17 cellular contexts compared by ENCODE assay signal in the genomic region with DNA sequence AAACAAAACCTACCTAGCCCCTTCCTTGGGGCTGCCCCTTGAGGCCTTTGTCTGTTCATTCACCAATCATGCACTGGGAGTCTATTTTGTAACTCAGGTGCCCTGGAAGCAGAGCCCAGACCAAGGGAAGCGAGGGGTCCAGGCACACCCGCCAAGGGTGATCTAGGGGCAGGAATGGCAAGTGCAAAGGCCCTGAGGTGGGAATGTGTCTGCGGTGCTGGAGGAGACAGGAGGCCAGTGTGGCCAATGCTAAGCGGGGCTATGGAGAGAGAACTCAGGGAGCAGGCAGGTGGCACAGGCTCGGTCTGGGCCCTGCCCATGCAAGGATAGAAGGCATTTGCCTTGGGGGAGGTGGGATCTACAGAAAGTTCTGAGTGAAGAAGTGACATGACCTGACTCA. TPM values are rescaled to one million over a fixed set of nuclear protein-coding genes. Genes with fewer than 3 reads are reported as not detected.
DNase-seq lines count a peak whose midpoint lies in the region; ATAC-seq and TF ChIP-seq lines count a peak whose summit lies in the region.
"Had no signal": no experiment of that assay in that cellular context is flagged by ENCODE, and none has a peak within 500 bp of the region (broad histone marks: within the 10 kb centered on the region; RNA-seq: fewer than 3 reads in every experiment).

No MANE protein-coding gene starts in this region.

- no peak overlapping the region for H3K4me3 Mint-ChIP-seq in activated CD8-positive, alpha-beta memory T cell treated with anti-CD3 and anti-CD28 coated beads, Interleukin-2, amount 10 ng/mL, durations not matched to agents 7 days and 5 days
- no peak overlapping the region for H3K4me3 Mint-ChIP-seq in T-cell
- peak overlapping the region in 1 of 2 donors; percentile 2 for H3K4me3 Mint-ChIP-seq in effector memory CD8-positive, alpha-beta T cell

- 96 to 97% methylated on average over 5 of the region's 5 CpGs for WGBS in sigmoid colon, 2 donors

- H3K36me3 ChIP-seq in sigmoid colon = no peaks in the 10 kb centered on the region
- H3K36me3 ChIP-seq: Peyer's patch, vagina had no signal

- no peak for ATAC-seq in activated CD8-positive, alpha-beta memory T cell treated with anti-CD3 and anti-CD28 coated beads, Interleukin-2, amount 10 ng/mL, durations not matched to agents 7 days and 5 days
- no peak for ATAC-seq in T-cell (replicated peaks in 1 of 4)
- no peak for ATAC-seq in effector memory CD8-positive, alpha-beta T cell (replicated peaks)
- no peak for ATAC-seq in GM18511 (IDR thresholded peaks at IDR 0.05; ENCODE audit: unreplicated experiment)

- no peak for TF ChIP-seq CTCF in sigmoid colon (IDR thresholded peaks at IDR 0.05)

- H3K9me3 Mint-ChIP-seq in activated CD8-positive, alpha-beta memory T cell treated with anti-CD3 and anti-CD28 coated beads, Interleukin-2, amount 10 ng/mL, durations not matched to agents 7 days and 5 days (ENCODE audit: low read depth) = no peaks in the 10 kb centered on the region
- no peaks in the 10 kb centered on the region for H3K9me3 Mint-ChIP-seq in T-cell
- no peaks in the 10 kb centered on the region for H3K9me3 Mint-ChIP-seq in effector memory CD8-positive, alpha-beta T cell

- CTCF ChIA-PET in activated CD8-positive, alpha-beta memory T cell treated with anti-CD3 and anti-CD28 coated beads, Interleukin-2, amount 10 ng/mL, durations not matched to agents 7 days and 5 days (lab: Charles Lee) = no interaction called here
- CTCF ChIA-PET in T-cell (lab: Charles Lee) = no interaction called here

- intact Hi-C loops in sigmoid colon (cut with DNase I) = no loop called here

- DNase-seq in activated CD8-positive, alpha-beta memory T cell treated with anti-CD3 and anti-CD28 coated beads, Interleukin-2, amount 50 U/mL, for 48 hours = peak; percentile 55
- no peak for DNase-seq in activated CD8-positive, alpha-beta memory T cell treated with anti-CD3 and anti-CD28 coated beads, Interleukin-2, amount 10 ng/mL, durations not matched to agents 7 days and 5 days
- no peak for DNase-seq in T-cell
- DNase-seq in effector memory CD8-positive, alpha-beta T cell = no peak
- DNase-seq in sigmoid colon = peak; percentile 35
- no peak for DNase-seq in SKM-1 treated with dmso at 0.1 percent for 144 hours (lab: John Stamatoyannopoulos, UW; ENCODE audit: unreplicated experiment)
- no peak for DNase-seq in NCI-H2171 (lab: John Stamatoyannopoulos, UW)
- DNase-seq: ACHN; amniotic stem cell; Calu3; foreskin melanocyte; GF-D8; NCI-H1105 treated with DMSO at 0.1 percent for 48 hours; stimulated activated CD4-positive, alpha-beta T cell treated with anti-CD3 and anti-CD28 coated beads, Interleukin-15, amount 100 ng/mL, for 24 hours had no signal

- no peak for TF ChIP-seq EP300 in sigmoid colon (IDR thresholded peaks at IDR 0.05)

- no peak overlapping the region for H3K4me3 ChIP-seq in sigmoid colon
- H3K4me3 ChIP-seq: Peyer's patch, vagina had no signal

- POLR2A ChIA-PET in T-cell (lab: Charles Lee) = no interaction called here

- H3K4me1 ChIP-seq in sigmoid colon = peaks cover 0 to 27% (median 21%) of the 10 kb centered on the region in 4 donors

- no peak for TF ChIP-seq POLR2A in sigmoid colon (IDR thresholded peaks at IDR 0.05)

- H3K27me3 ChIP-seq in sigmoid colon = no peaks in the 10 kb centered on the region
- H3K27me3 ChIP-seq: Peyer's patch, vagina had no signal

- no peaks in the 10 kb centered on the region for H3K9me3 ChIP-seq in sigmoid colon
- H3K9me3 ChIP-seq: Peyer's patch, vagina had no signal

- peaks cover 2% of the 10 kb centered on the region for H3K36me3 Mint-ChIP-seq in activated CD8-positive, alpha-beta memory T cell treated with anti-CD3 and anti-CD28 coated beads, Interleukin-2, amount 10 ng/mL, durations not matched to agents 7 days and 5 days
- H3K36me3 Mint-ChIP-seq in T-cell = no peaks in the 10 kb centered on the region
- no peaks in the 10 kb centered on the region for H3K36me3 Mint-ChIP-seq in effector memory CD8-positive, alpha-beta T cell (ENCODE audit: insufficient read depth)

- no peaks in the 10 kb centered on the region for H3K27me3 Mint-ChIP-seq in activated CD8-positive, alpha-beta memory T cell treated with anti-CD3 and anti-CD28 coated beads, Interleukin-2, amount 10 ng/mL, durations not matched to agents 7 days and 5 days
- no peaks in the 10 kb centered on the region for H3K27me3 Mint-ChIP-seq in T-cell
- H3K27me3 Mint-ChIP-seq in effector memory CD8-positive, alpha-beta T cell = no peaks in the 10 kb centered on the region

- no peak overlapping the region for H3K27ac Mint-ChIP-seq in activated CD8-positive, alpha-beta memory T cell treated with anti-CD3 and anti-CD28 coated beads, Interleukin-2, amount 10 ng/mL, durations not matched to agents 7 days and 5 days
- H3K27ac Mint-ChIP-seq in T-cell = peak overlapping the region; percentile 45 to 93
- H3K27ac Mint-ChIP-seq in effector memory CD8-positive, alpha-beta T cell = peak overlapping the region; percentile 71 to 96

- peaks cover 30% of the 10 kb centered on the region for H3K4me1 Mint-ChIP-seq in activated CD8-positive, alpha-beta memory T cell treated with anti-CD3 and anti-CD28 coated beads, Interleukin-2, amount 10 ng/mL, durations not matched to agents 7 days and 5 days
- peaks cover 39 to 67% (median 55%) of the 10 kb centered on the region in 3 donors for H3K4me1 Mint-ChIP-seq in T-cell
- H3K4me1 Mint-ChIP-seq in effector memory CD8-positive, alpha-beta T cell (ENCODE audit: low read depth in 2 of 2) = peaks cover 30 to 43% of the 10 kb centered on the region in 2 donors

- H3K27ac ChIP-seq in sigmoid colon = no peak overlapping the region

RNA-seq across cellular contexts. Expression of a gene that starts 3.5 kb away (rescaled TPM):
- total RNA-seq in activated CD8-positive, alpha-beta memory T cell treated with anti-CD3 and anti-CD28 coated beads, Interleukin-2, amount 10 ng/mL, durations not matched to agents 7 days and 5 days = 100 to 1,000 TPM in 1 of 2 experiments, 10 to 100 TPM in 1; 88.0 to 105 TPM
- total RNA-seq in T-cell (10 to 100 TPM; 44.0 to 68.2 (median 49.7) TPM), sigmoid colon (10 to 100 TPM; 18.4 to 49.3 (median 24.2) TPM)
- 10 to 100 TPM; 18.6 to 82.4 (median 35.6) TPM for polyA plus RNA-seq in sigmoid colon

RNA-seq across cellular contexts. Expression of a gene that starts 33.2 kb away (rescaled TPM):
- 10 to 100 TPM; 51.3 to 53.5 TPM for total RNA-seq in activated CD8-positive, alpha-beta memory T cell treated with anti-CD3 and anti-CD28 coated beads, Interleukin-2, amount 10 ng/mL, durations not matched to agents 7 days and 5 days
- total RNA-seq in T-cell (10 to 100 TPM; 39.5 to 65.3 (median 59.1) TPM), sigmoid colon (10 to 100 TPM; 56.3 to 68.8 (median 66.9) TPM)
- polyA plus RNA-seq in sigmoid colon = 10 to 100 TPM; 51.7 to 65.0 (median 51.8) TPM

RNA-seq across cellular contexts. Expression of a gene that starts 54.3 kb away (rescaled TPM):
- total RNA-seq in activated CD8-positive, alpha-beta memory T cell treated with anti-CD3 and anti-CD28 coated beads, Interleukin-2, amount 10 ng/mL, durations not matched to agents 7 days and 5 days = 100 to 1,000 TPM; 251 to 260 TPM
- total RNA-seq in T-cell (100 to 1,000 TPM; 241 to 274 (median 256) TPM), sigmoid colon (100 to 1,000 TPM; 166 to 378 (median 183) TPM)
- polyA plus RNA-seq in sigmoid colon = 100 to 1,000 TPM; 113 to 162 (median 120) TPM

Comparison
In these comparisons a context has a peak if more than half of its experiments do, and no peak if none do; other contexts are left out.
1. DNase-seq: peak in activated CD8-positive, alpha-beta memory T cell treated with anti-CD3 and anti-CD28 coated beads, Interleukin-2, amount 50 U/mL, for 48 hours (single experiment) and sigmoid colon (single experiment); none in activated CD8-positive, alpha-beta memory T cell treated with anti-CD3 and anti-CD28 coated beads, Interleukin-2, amount 10 ng/mL, durations not matched to agents 7 days and 5 days (single experiment), T-cell (0 of 34), effector memory CD8-positive, alpha-beta T cell (0 of 3), SKM-1 treated with dmso at 0.1 percent for 144 hours (single experiment) and NCI-H2171 (single experiment).